ENCODE assay signal across 26 cellular contexts in the genomic region with DNA sequence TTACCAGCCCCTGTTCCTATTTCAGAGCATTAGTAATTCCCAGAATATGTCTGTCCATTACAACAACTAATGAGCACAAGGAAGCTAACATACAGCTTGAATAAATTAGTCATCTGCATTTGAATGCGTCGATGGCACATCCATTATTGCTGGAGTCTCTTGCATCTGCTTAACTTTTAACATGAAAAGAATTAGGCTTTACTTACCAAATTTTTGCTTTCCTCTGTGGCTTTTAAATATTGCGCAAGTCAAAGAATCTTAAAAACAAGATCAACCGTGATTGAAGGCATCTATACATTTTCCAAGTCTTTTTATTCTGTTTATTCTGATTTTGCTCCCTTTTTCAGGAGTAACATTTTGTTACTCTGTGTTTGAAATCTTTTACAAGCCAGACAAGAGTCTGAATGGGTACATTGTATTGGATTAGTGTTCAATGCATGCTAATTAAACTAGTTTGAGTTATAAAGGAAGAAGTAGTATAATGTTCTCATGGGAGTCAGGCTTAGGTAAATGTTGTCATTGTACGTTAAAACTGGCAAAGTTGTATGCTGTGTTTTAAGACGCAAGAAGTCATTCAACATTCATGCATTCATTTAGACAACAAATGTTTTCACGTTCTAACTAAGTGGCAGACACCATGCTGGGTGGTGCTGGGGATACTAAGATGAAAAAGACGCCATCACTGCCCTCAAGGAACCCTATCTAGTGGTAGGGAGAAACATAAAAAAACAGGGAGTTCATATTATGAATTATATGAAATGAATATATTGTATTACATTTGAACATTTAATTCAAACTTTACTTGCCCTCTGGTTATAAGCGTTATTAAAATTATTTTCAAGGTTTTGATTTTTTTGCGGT. TPM values are rescaled to one million over a fixed set of nuclear protein-coding genes. Genes with fewer than 3 reads are reported as not detected.
DNase-seq lines count a peak whose midpoint lies in the region; ATAC-seq, FAIRE-seq and TF ChIP-seq lines count a peak whose summit lies in the region.
"Had no signal": no experiment of that assay in that cellular context is flagged by ENCODE, and none has a peak within 500 bp of the region (broad histone marks: within the 10 kb centered on the region; RNA-seq: fewer than 3 reads in every experiment).

No MANE protein-coding gene starts in this region.

- no peak overlapping the region for H3K4me3 Mint-ChIP-seq in astrocyte (ENCODE audit: unreplicated experiment)
- no peak overlapping the region for H3K4me3 Mint-ChIP-seq in activated CD4-positive, alpha-beta T cell treated with anti-CD3 and anti-CD28 coated beads for 36 hours
- H3K4me3 Mint-ChIP-seq: CD4-positive, alpha-beta memory T cell; HFFc6 had no signal

- peaks cover 4% of the 10 kb centered on the region for H3K4me1 Mint-ChIP-seq in astrocyte (ENCODE audit: low read depth, unreplicated experiment)
- no peaks in the 10 kb centered on the region for H3K4me1 Mint-ChIP-seq in activated CD4-positive, alpha-beta T cell treated with anti-CD3 and anti-CD28 coated beads for 36 hours

- no TSS peak for BruUV-seq in A673 (replicated peaks; lab: Mats Ljungman, UMichigan)

- H3K27ac ChIP-seq in A673 (ENCODE audit: low read depth, low read length, poor library complexity, severe bottlenecking) (peak overlapping the region; percentile 88), HUES48 (ENCODE audit: low read depth, low read length) (peak overlapping the region; percentile 55), astrocyte (ENCODE audit: low read depth, low read length) (no peak overlapping the region)
- H3K27ac ChIP-seq: BLaER1, HL-60 had no signal

- no peaks in the 10 kb centered on the region for H3K79me2 ChIP-seq in astrocyte (ENCODE audit: insufficient read depth, low read length)

- H4K20me1 ChIP-seq in astrocyte (ENCODE audit: insufficient read depth, low read length): no peaks in the 10 kb centered on the region
- H4K20me1 ChIP-seq: BLaER1 had no signal

- H3K9me3 Mint-ChIP-seq in astrocyte (ENCODE audit: unreplicated experiment): no peaks in the 10 kb centered on the region
- H3K9me3 Mint-ChIP-seq in activated CD4-positive, alpha-beta T cell treated with anti-CD3 and anti-CD28 coated beads for 36 hours (ENCODE audit: low read depth): no peaks in the 10 kb centered on the region
- H3K9me3 Mint-ChIP-seq: HFFc6 had no signal

- no peaks in the 10 kb centered on the region for H3K36me3 Mint-ChIP-seq in astrocyte (ENCODE audit: low read depth, unreplicated experiment)
- no peaks in the 10 kb centered on the region for H3K36me3 Mint-ChIP-seq in activated CD4-positive, alpha-beta T cell treated with anti-CD3 and anti-CD28 coated beads for 36 hours (ENCODE audit: low read depth)
- H3K36me3 Mint-ChIP-seq: CD4-positive, alpha-beta memory T cell had no signal

- H3K36me3 ChIP-seq in A673 (ENCODE audit: insufficient read depth, low read length, poor library complexity, severe bottlenecking) (no peaks in the 10 kb centered on the region), HUES48 (ENCODE audit: control insufficient read depth, insufficient read depth, low read length) (no peaks in the 10 kb centered on the region), astrocyte (ENCODE audit: insufficient read depth, low read length) (no peaks in the 10 kb centered on the region)
- H3K36me3 ChIP-seq: BLaER1 had no signal

- no peak overlapping the region for H3K4me3 ChIP-seq in A673 (ENCODE audit: low read depth, low read length, poor library complexity, severe bottlenecking)
- 0 out of 2 replicates have a peak overlapping the region, but pooled peaks have one; percentile 4 for H3K4me3 ChIP-seq in HUES48 (ENCODE audit: low read depth, low read length)
- H3K4me3 ChIP-seq in astrocyte (ENCODE audit: insufficient read depth, low read depth, low read length): no peak overlapping the region
- H3K4me3 ChIP-seq in fibroblast of mammary gland (ENCODE audit: control insufficient read depth, low read depth, low read length): no peak overlapping the region
- H3K4me3 ChIP-seq: BLaER1 had no signal

- POLR2A ChIA-PET in A673 (lab: Charles Lee; ENCODE audit: low non-redundant PET): no interaction called here
- POLR2A ChIA-PET in activated CD4-positive, alpha-beta T cell treated with anti-CD3 and anti-CD28 coated beads for 36 hours (lab: Charles Lee): no interaction called here

- H3K27me3 ChIP-seq in A673 (replicated peaks; ENCODE audit: insufficient read depth, low read depth, low read length, poor library complexity) (no peaks in the 10 kb centered on the region), HUES48 (ENCODE audit: control insufficient read depth, insufficient read depth, low read length) (peaks cover 14% of the 10 kb centered on the region), astrocyte (ENCODE audit: insufficient read depth, low read length) (no peaks in the 10 kb centered on the region)

- H3K4me1 ChIP-seq in A673 (ENCODE audit: insufficient read depth, low read length, poor library complexity, severe bottlenecking) (peaks cover 31% of the 10 kb centered on the region), HUES48 (ENCODE audit: control insufficient read depth, insufficient read depth, low read length) (peaks cover 25% of the 10 kb centered on the region), astrocyte (ENCODE audit: insufficient read depth, low read length) (peaks cover 6% of the 10 kb centered on the region)
- H3K4me1 ChIP-seq: BLaER1 had no signal

- FAIRE-seq in astrocyte (lab: Jason Lieb, UNC): no peak
- FAIRE-seq: GM12891, GM19239 had no signal

- H3K27me3 Mint-ChIP-seq in astrocyte (ENCODE audit: low read depth, unreplicated experiment): peaks cover 7% of the 10 kb centered on the region
- H3K27me3 Mint-ChIP-seq in activated CD4-positive, alpha-beta T cell treated with anti-CD3 and anti-CD28 coated beads for 36 hours: peaks cover 21% of the 10 kb centered on the region

- no peak for ATAC-seq in esophagus mucosa
- no peak for ATAC-seq in activated CD4-positive, alpha-beta T cell treated with anti-CD3 and anti-CD28 coated beads for 36 hours

- H3K27ac Mint-ChIP-seq in astrocyte (ENCODE audit: unreplicated experiment): no peak overlapping the region
- H3K27ac Mint-ChIP-seq in activated CD4-positive, alpha-beta T cell treated with anti-CD3 and anti-CD28 coated beads for 36 hours: no peak overlapping the region
- H3K27ac Mint-ChIP-seq: CD4-positive, alpha-beta memory T cell; HFFc6 had no signal

- DNase-seq in A673 (ENCODE audit: low spot score) (peak; percentile 94), astrocyte (ENCODE audit: low read depth) (peak; percentile 49), fibroblast of mammary gland (ENCODE audit: low read depth) (peak; percentile 68), COLO668 (lab: John Stamatoyannopoulos, UW; ENCODE audit: unreplicated experiment) (no peak), COLO829 (ENCODE audit: low spot score) (no peak)
- DNase-seq in activated CD4-positive, alpha-beta T cell treated with anti-CD3 and anti-CD28 coated beads for 36 hours: no peak
- DNase-seq: CD4-positive, alpha-beta memory T cell; DMS53; EL; HFFc6; KBM-7; NCI-H1105 treated with DMSO at 0.1 percent for 48 hours; NCI-H1694; NCI-H510A; NCI-H748 treated with DMSO at 0.1 percent for 48 hours; SHP77; SK-N-SH had no signal

- CTCF ChIA-PET in A673 (lab: Charles Lee): no interaction called here
- CTCF ChIA-PET in activated CD4-positive, alpha-beta T cell treated with anti-CD3 and anti-CD28 coated beads for 36 hours (lab: Charles Lee): no interaction called here

- no peak overlapping the region for H2AFZ ChIP-seq in astrocyte (ENCODE audit: low read depth, low read length)

- intact Hi-C loops in A673 (cut with micrococcal nuclease; ENCODE audit: unreplicated experiment): no loop called here
- intact Hi-C loops in activated CD4-positive, alpha-beta T cell treated with anti-CD3 and anti-CD28 coated beads for 36 hours (cut with DNase I, micrococcal nuclease): no loop called here

- H3K4me2 ChIP-seq in astrocyte (ENCODE audit: low read length): peak overlapping the region; percentile 7
- H3K4me2 ChIP-seq: BLaER1, SK-N-SH had no signal

- no peak overlapping the region for H3K9ac ChIP-seq in HUES48 (ENCODE audit: low read depth, low read length)
- no peak overlapping the region for H3K9ac ChIP-seq in astrocyte (ENCODE audit: low read length)
- H3K9ac ChIP-seq: BLaER1, SK-N-SH had no signal

- peaks cover 5% of the 10 kb centered on the region for H3K9me3 ChIP-seq in A673 (ENCODE audit: low read depth, low read length, poor library complexity, severe bottlenecking)
- no peaks in the 10 kb centered on the region for H3K9me3 ChIP-seq in HUES48 (ENCODE audit: control insufficient read depth, insufficient read depth, low read length)
- no peaks in the 10 kb centered on the region for H3K9me3 ChIP-seq in astrocyte (ENCODE audit: insufficient read depth, low read depth, low read length)
- H3K9me3 ChIP-seq: SK-N-SH had no signal

- TF ChIP-seq CTCF in A673 (conservative IDR thresholded peaks at IDR 0.05; ENCODE audit: low read depth, low read length) (no peak), astrocyte (IDR thresholded peaks at IDR 0.05; ENCODE audit: insufficient read depth, low read depth, low read length) (no peak), fibroblast of mammary gland (conservative IDR thresholded peaks at IDR 0.05; ENCODE audit: control insufficient read depth, insufficient read depth, low read depth, low read length) (no peak)

RNA-seq across cellular contexts. Expression of gene CACNB2, which starts 3.9 kb away (rescaled TPM):
- total RNA-seq in A673 (2021) (30.0 and 34.1 TPM in 2 replicates), astrocyte (0.46 and 0.66 TPM in 2 replicates), esophagus mucosa (0.40 TPM)
- not detected for total RNA-seq in activated CD4-positive, alpha-beta T cell treated with anti-CD3 and anti-CD28 coated beads for 36 hours
- total RNA-seq: A172; CD4-positive, alpha-beta memory T cell; HFFc6; HT1080; RPMI7951 had no signal

Comparison
In these comparisons a context has a peak if more than half of its experiments do, and no peak if none do; other contexts are left out.
1. DNase-seq: peak in A673 (single experiment), astrocyte (single experiment) and fibroblast of mammary gland (single experiment); none in COLO668 (single experiment), activated CD4-positive, alpha-beta T cell treated with anti-CD3 and anti-CD28 coated beads for 36 hours (single experiment) and COLO829 (single experiment).
2. RNA of gene CACNB2, which starts 3.9 kb away (total RNA-seq): 30.0 to 34.1 TPM in A673; 0.46 to 0.66 TPM in astrocyte, 0.40 TPM in esophagus mucosa (single experiment) and not detected in activated CD4-positive, alpha-beta T cell treated with anti-CD3 and anti-CD28 coated beads for 36 hours; every median in the first group is over 10 times any median in the second.